ENCODE assay signal across 1 cellular context in genomic region chr12:64608901-64609542, GRCh38.
TF ChIP-seq lines count a peak whose summit lies in the region.

No MANE protein-coding gene starts in this region.

TF ChIP-seq in K562, 482 proteins besides CTCF, POLR2A, EP300 and RAD21 (continued from another document and continues in another):
- TF ChIP-seq ZNF318 (IDR thresholded peaks at IDR 0.05; ENCODE audit: borderline replicate concordance in 1 of 2, low read depth in 1 of 2) (no peak), CAMTA2 (CRISPR knock-in tag; conservative IDR thresholded peaks at IDR 0.05) (no peak), ADNP (tag; IDR thresholded peaks at IDR 0.05) (no peak; the same call in 1 of the 2 replicates), CCAR2 (IDR thresholded peaks at IDR 0.05; ENCODE audit: low read depth, low read length) (no peak), SOX6 (IDR thresholded peaks at IDR 0.05) (peak; percentile 49), ZNF449 (CRISPR knock-in tag; IDR thresholded peaks at IDR 0.05) (no peak), ZKSCAN1 (IDR thresholded peaks at IDR 0.05; ENCODE audit: low read depth, low read length) (no peak), ETS2 (tag; IDR thresholded peaks at IDR 0.05; ENCODE audit: borderline replicate concordance, poor library complexity, severe bottlenecking) (no peak), TGIF2 (CRISPR knock-in tag; IDR thresholded peaks at IDR 0.05) (no peak), ZNF253 (CRISPR knock-in tag; conservative IDR thresholded peaks at IDR 0.05) (no peak), ZNF407 (IDR thresholded peaks at IDR 0.05; ENCODE audit: low read depth) (no peak), XRCC4 (IDR thresholded peaks at IDR 0.05; ENCODE audit: extremely low read depth, insufficient read depth, insufficient read length) (no peak), TCF7 (IDR thresholded peaks at IDR 0.05; ENCODE audit: borderline replicate concordance) (no peak), KHSRP (IDR thresholded peaks at IDR 0.05) (no peak), MCM2 (IDR thresholded peaks at IDR 0.05; ENCODE audit: low read depth) (no peak), BRF2 (IDR thresholded peaks at IDR 0.05; ENCODE audit: borderline replicate concordance, insufficient read depth, insufficient read length) (no peak), NCOR1 (IDR thresholded peaks at IDR 0.05) (no peak), SUPT5H (IDR thresholded peaks at IDR 0.05) (peak; percentile 61), SMAD3 (CRISPR knock-in tag; conservative IDR thresholded peaks at IDR 0.05) (no peak), EZH2 (IDR thresholded peaks at IDR 0.05; ENCODE audit: borderline replicate concordance, low read depth, low read length) (no peak), BCOR (IDR thresholded peaks at IDR 0.05) (peak; percentile 39), TSHZ1 (CRISPR knock-in tag; IDR thresholded peaks at IDR 0.05) (no peak), E2F6 (IDR thresholded peaks at IDR 0.05; ENCODE audit: borderline replicate concordance in 1 of 2, extremely low read depth in 1 of 2, insufficient read depth in 1 of 2, insufficient read length in 1 of 2, low read depth in 1 of 2, low read length in 1 of 2, poor library complexity in 1 of 2, severe bottlenecking in 1 of 2) (no peak), MECOM (CRISPR knock-in tag; IDR thresholded peaks at IDR 0.05) (peak; percentile 63; the same call in 1 of the 2 replicates), EP400 (IDR thresholded peaks at IDR 0.05) (peak; percentile 40; the same call in 1 of the 2 replicates), MIER1 (IDR thresholded peaks at IDR 0.05; ENCODE audit: low read depth) (no peak)
